ENCODE assay signal across 11 cellular contexts in genomic region chr11:119481667-119482400, GRCh38. TPM values are rescaled to one million over a fixed set of nuclear protein-coding genes. Genes with fewer than 3 reads are reported as not detected.
DNase-seq lines count a peak whose midpoint lies in the region; ATAC-seq and TF ChIP-seq lines count a peak whose summit lies in the region.
"Had no signal": no experiment of that assay in that cellular context is flagged by ENCODE, and none has a peak within 500 bp of the region (broad histone marks: within the 10 kb centered on the region; RNA-seq: fewer than 3 reads in every experiment).

No MANE protein-coding gene starts in this region.

- H3K36me3 ChIP-seq in adrenal gland (replicated peaks in 1 of 2) (no peaks in the 10 kb centered on the region), vagina (no peaks in the 10 kb centered on the region)

- no peak for TF ChIP-seq POLR2A in adrenal gland (IDR thresholded peaks at IDR 0.05)
- TF ChIP-seq POLR2A in vagina (IDR thresholded peaks at IDR 0.05), result no peak

- DNase-seq in T47D (ENCODE audit: low read depth in 1 of 2, low spot score in 1 of 2) (peak; percentile 16 to 45), MCF 10A (ENCODE audit: unreplicated experiment) (no peak), adrenal gland (peak; percentile 27 to 64 (median 50)), left colon (no peak), vagina (ENCODE audit: extremely low spot score in 2 of 2) (peak; percentile 86 to 94), KG1 (lab: John Stamatoyannopoulos, UW) (no peak)
- no peak for DNase-seq in activated CD4-positive, alpha-beta T cell treated with anti-CD3 and anti-CD28 coated beads for 4 hours
- DNase-seq in activated T-helper 1 cell treated with anti-CD3 and anti-CD28 coated beads, Interleukin-12 subunit alpha, Interleukin-12 subunit beta, Interleukin-2, Interleukin-4 antibody, amounts not matched to agents 30 ng/mL and 10 ng/mL and 1 ng/mL, durations not matched to agents 14 hours and 24 hours and 36 hours (ENCODE audit: low spot score), result no peak

- H3K27me3 ChIP-seq in adrenal gland (no peaks in the 10 kb centered on the region), vagina (no peaks in the 10 kb centered on the region)

- H3K36me3 Mint-ChIP-seq in MCF 10A (ENCODE audit: insufficient read depth, unreplicated experiment), result no peaks in the 10 kb centered on the region
- H3K36me3 Mint-ChIP-seq in activated T-helper 1 cell treated with anti-CD3 and anti-CD28 coated beads, Interleukin-12 subunit alpha, Interleukin-12 subunit beta, Interleukin-2, Interleukin-4 antibody, amounts not matched to agents 30 ng/mL and 10 ng/mL and 1 ng/mL, durations not matched to agents 14 hours and 24 hours and 36 hours (ENCODE audit: low read depth), result no peaks in the 10 kb centered on the region
- H3K36me3 Mint-ChIP-seq: stimulated activated effector memory CD8-positive, alpha-beta T cell treated with anti-CD3 and anti-CD28 coated beads, Interleukin-12 subunit alpha, Interleukin-12 subunit beta, amount 100 ng/mL, for 72 hours had no signal

- no TSS peak for BruUV-seq in MCF 10A (replicated peaks; lab: Mats Ljungman, UMichigan)

- no peak overlapping the region for H3K4me3 Mint-ChIP-seq in MCF 10A (ENCODE audit: unreplicated experiment)
- no peak overlapping the region for H3K4me3 Mint-ChIP-seq in activated T-helper 1 cell treated with anti-CD3 and anti-CD28 coated beads, Interleukin-12 subunit alpha, Interleukin-12 subunit beta, Interleukin-2, Interleukin-4 antibody, amounts not matched to agents 30 ng/mL and 10 ng/mL and 1 ng/mL, durations not matched to agents 14 hours and 24 hours and 36 hours
- H3K4me3 Mint-ChIP-seq: activated naive CD4-positive, alpha-beta T cell treated with anti-CD3 and anti-CD28 coated beads for 36 hours; stimulated activated effector memory CD8-positive, alpha-beta T cell treated with anti-CD3 and anti-CD28 coated beads, Interleukin-12 subunit alpha, Interleukin-12 subunit beta, amount 100 ng/mL, for 72 hours had no signal

- no peak overlapping the region for H3K4me3 ChIP-seq in adrenal gland
- H3K4me3 ChIP-seq in vagina, result no peak overlapping the region

- no peaks in the 10 kb centered on the region for H3K9me3 Mint-ChIP-seq in MCF 10A (ENCODE audit: unreplicated experiment)
- no peaks in the 10 kb centered on the region for H3K9me3 Mint-ChIP-seq in activated T-helper 1 cell treated with anti-CD3 and anti-CD28 coated beads, Interleukin-12 subunit alpha, Interleukin-12 subunit beta, Interleukin-2, Interleukin-4 antibody, amounts not matched to agents 30 ng/mL and 10 ng/mL and 1 ng/mL, durations not matched to agents 14 hours and 24 hours and 36 hours
- H3K9me3 Mint-ChIP-seq: activated naive CD4-positive, alpha-beta T cell treated with anti-CD3 and anti-CD28 coated beads for 36 hours; stimulated activated effector memory CD8-positive, alpha-beta T cell treated with anti-CD3 and anti-CD28 coated beads, Interleukin-12 subunit alpha, Interleukin-12 subunit beta, amount 100 ng/mL, for 72 hours had no signal

- H3K9me3 ChIP-seq in adrenal gland (replicated peaks in 1 of 3) (no peaks in the 10 kb centered on the region), vagina (no peaks in the 10 kb centered on the region)

- CTCF ChIA-PET in MCF 10A (lab: Yijun Ruan, JAX), result interaction anchor here (0.6 to 2.8 kb wide), 7 partner anchors 53 to 627 kb away, joined by 3 to 12 read pairs (median 3); no protein-coding TSS in a partner anchor

- H3K27ac Mint-ChIP-seq in MCF 10A (ENCODE audit: low read depth, unreplicated experiment), result no peak overlapping the region
- H3K27ac Mint-ChIP-seq in activated T-helper 1 cell treated with anti-CD3 and anti-CD28 coated beads, Interleukin-12 subunit alpha, Interleukin-12 subunit beta, Interleukin-2, Interleukin-4 antibody, amounts not matched to agents 30 ng/mL and 10 ng/mL and 1 ng/mL, durations not matched to agents 14 hours and 24 hours and 36 hours, result no peak overlapping the region
- H3K27ac Mint-ChIP-seq: activated naive CD4-positive, alpha-beta T cell treated with anti-CD3 and anti-CD28 coated beads for 36 hours; stimulated activated effector memory CD8-positive, alpha-beta T cell treated with anti-CD3 and anti-CD28 coated beads, Interleukin-12 subunit alpha, Interleukin-12 subunit beta, amount 100 ng/mL, for 72 hours had no signal

- intact Hi-C loops in MCF 10A (cut with micrococcal nuclease) (loop anchor here (1.0 to 5.0 kb wide), 6 partner anchors 52 to 626 kb away; partner anchors contain the start of gene NECTIN1), adrenal gland (cut with DNase I) (loop anchor here (2.0 to 10.0 kb wide), 5 partner anchors 51 to 633 kb away; partner anchors contain the start of gene NECTIN1 (in 1 of the 2)), left colon (cut with DNase I, micrococcal nuclease) (loop anchor here in 1 of 2 donors (5.0 kb wide), 2 partner anchors 55 to 625 kb away; no protein-coding TSS in a partner anchor), vagina (cut with DNase I) (loop anchor here (10.0 kb wide), 1 partner anchor 263 kb away; no protein-coding TSS in a partner anchor)
- intact Hi-C loops in activated T-helper 1 cell treated with anti-CD3 and anti-CD28 coated beads, Interleukin-12 subunit alpha, Interleukin-12 subunit beta, Interleukin-2, Interleukin-4 antibody, amounts not matched to agents 30 ng/mL and 10 ng/mL and 1 ng/mL, durations not matched to agents 14 hours and 24 hours and 36 hours (cut with micrococcal nuclease), result loop anchor here (1.0 to 2.0 kb wide), 2 partner anchors 52 to 247 kb away; partner anchors contain the start of gene NECTIN1

- peaks cover 16% of the 10 kb centered on the region for H3K27me3 Mint-ChIP-seq in MCF 10A (ENCODE audit: insufficient read depth, unreplicated experiment)
- H3K27me3 Mint-ChIP-seq in activated T-helper 1 cell treated with anti-CD3 and anti-CD28 coated beads, Interleukin-12 subunit alpha, Interleukin-12 subunit beta, Interleukin-2, Interleukin-4 antibody, amounts not matched to agents 30 ng/mL and 10 ng/mL and 1 ng/mL, durations not matched to agents 14 hours and 24 hours and 36 hours (ENCODE audit: insufficient read depth), result peaks cover 4% of the 10 kb centered on the region

- 39 to 72% (median 49%) methylated on average over 6 to 22 of the region's 22 CpGs for WGBS in adrenal gland, 4 donors

- no peak for TF ChIP-seq CTCF in MCF 10A (IDR thresholded peaks at IDR 0.05; ENCODE audit: unreplicated experiment)
- TF ChIP-seq CTCF in adrenal gland (IDR thresholded peaks at IDR 0.05), result peak in 1 of 6 experiments; percentile 40
- TF ChIP-seq CTCF in vagina (IDR thresholded peaks at IDR 0.05), result no peak

- peaks cover 6% of the 10 kb centered on the region for H3K4me1 Mint-ChIP-seq in MCF 10A (ENCODE audit: insufficient read depth, unreplicated experiment)
- no peaks in the 10 kb centered on the region for H3K4me1 Mint-ChIP-seq in activated T-helper 1 cell treated with anti-CD3 and anti-CD28 coated beads, Interleukin-12 subunit alpha, Interleukin-12 subunit beta, Interleukin-2, Interleukin-4 antibody, amounts not matched to agents 30 ng/mL and 10 ng/mL and 1 ng/mL, durations not matched to agents 14 hours and 24 hours and 36 hours (ENCODE audit: low read depth)

- POLR2A ChIA-PET in MCF 10A (lab: Yijun Ruan, JAX), result no interaction called here

- in situ Hi-C loops in T47D (cut with HindIII; ENCODE audit: low pct_unique_long_range_greater_than_20kb, low sequenced_read_pairs), result no loop called here

- H3K4me1 ChIP-seq in adrenal gland (replicated peaks in 1 of 2), result peaks cover 0 to 8% of the 10 kb centered on the region in 2 donors
- H3K4me1 ChIP-seq in vagina, result peaks cover 12% of the 10 kb centered on the region

- ATAC-seq in left colon, result peak; percentile 29

- H3K27ac ChIP-seq in adrenal gland, result no peak overlapping the region
- H3K27ac ChIP-seq in vagina, result no peak overlapping the region

RNA-seq across cellular contexts. Expression of gene THY1, which starts 58.9 kb away (rescaled TPM):
- total RNA-seq in MCF 10A (2022), result not detected in 2 replicates
- 10 to 100 TPM in 5 of 8 donors, 1 to 10 TPM in 3; 4.5 to 38.7 (median 18.2) TPM for total RNA-seq in adrenal gland
- 10 to 100 TPM; 14.4 to 35.0 (median 26.2) TPM for polyA plus RNA-seq in adrenal gland
- total RNA-seq in left colon, result 1 to 10 TPM; 1.8 to 6.4 TPM
- total RNA-seq in vagina, result 48.9 TPM
- 0.83 and 1.0 TPM in 2 replicates for total RNA-seq in activated T-helper 1 cell treated with anti-CD3 and anti-CD28 coated beads, Interleukin-12 subunit alpha, Interleukin-12 subunit beta, Interleukin-2, Interleukin-4 antibody, amounts not matched to agents 30 ng/mL and 10 ng/mL and 1 ng/mL, durations not matched to agents 14 hours and 24 hours and 36 hours
- total RNA-seq: HT1080 had no signal

Comparison
In these comparisons a context has a peak if more than half of its experiments do, and no peak if none do; other contexts are left out.
1. DNase-seq: peak in T47D (2 of 2), adrenal gland (7 of 7) and vagina (2 of 2); none in MCF 10A (single experiment), left colon (0 of 2), activated CD4-positive, alpha-beta T cell treated with anti-CD3 and anti-CD28 coated beads for 4 hours (0 of 2), KG1 (single experiment) and activated T-helper 1 cell treated with anti-CD3 and anti-CD28 coated beads, Interleukin-12 subunit alpha, Interleukin-12 subunit beta, Interleukin-2, Interleukin-4 antibody, amounts not matched to agents 30 ng/mL and 10 ng/mL and 1 ng/mL, durations not matched to agents 14 hours and 24 hours and 36 hours (single experiment).